Comparison of ENCODE assay signal across 1 cellular context in genomic region chr17:17297217-17297616, GRCh38.
TF ChIP-seq lines count a peak whose summit lies in the region.

No MANE protein-coding gene starts in this region.

TF ChIP-seq in IMR-90, 13 proteins besides CTCF, POLR2A, EP300 and RAD21 (continued from another document):
- TF ChIP-seq USF2 (IDR thresholded peaks at IDR 0.05; ENCODE audit: low read depth, low read length) (no peak), MXI1 (IDR thresholded peaks at IDR 0.05; ENCODE audit: borderline replicate concordance, low read depth, low read length) (no peak), BHLHE40 (IDR thresholded peaks at IDR 0.05; ENCODE audit: low read depth, low read length) (no peak), SMC3 (IDR thresholded peaks at IDR 0.05; ENCODE audit: low read depth, low read length) (no peak), ELK1 (IDR thresholded peaks at IDR 0.05; ENCODE audit: borderline replicate concordance, low read depth, low read length) (no peak)
